In genomic region chr2:30232801-30233130, GRCh38 we compare ENCODE assay signal across 9 cellular contexts. TPM values are rescaled to one million over a fixed set of nuclear protein-coding genes. Genes with fewer than 3 reads are reported as not detected.
DNase-seq lines count a peak whose midpoint lies in the region; ATAC-seq, FAIRE-seq and TF ChIP-seq lines count a peak whose summit lies in the region.
"Had no signal": no experiment of that assay in that cellular context is flagged by ENCODE, and none has a peak within 500 bp of the region (broad histone marks: within the 10 kb centered on the region; RNA-seq: fewer than 3 reads in every experiment).

No MANE protein-coding gene starts in this region.

- no peaks in the 10 kb centered on the region for H3K27me3 Mint-ChIP-seq in activated naive CD4-positive, alpha-beta T cell treated with anti-CD3 and anti-CD28 coated beads, Interleukin-2, amount 50 U/mL, for 24 hours

- no peaks in the 10 kb centered on the region for H3K9me1 ChIP-seq in keratinocyte (ENCODE audit: control insufficient read depth, extremely low read depth, insufficient read depth, low read length)

- H4K20me1 ChIP-seq in keratinocyte (ENCODE audit: control insufficient read depth, extremely low read depth, insufficient read depth, low read length): no peaks in the 10 kb centered on the region

- dilution Hi-C loops in keratinocyte (cut with MboI; ENCODE audit: extremely low pct_ligation_motif_present, low sequenced_read_pairs): no loop called here

- peak overlapping the region; percentile 88 for H3K4me3 Mint-ChIP-seq in activated naive CD4-positive, alpha-beta T cell treated with anti-CD3 and anti-CD28 coated beads, Interleukin-2, amount 50 U/mL, for 24 hours

- no peak for TF ChIP-seq CTCF in AG04449 (IDR thresholded peaks at IDR 0.05; ENCODE audit: insufficient read depth, low read length, missing control alignments)
- TF ChIP-seq CTCF in keratinocyte (optimal IDR thresholded peaks at IDR 0.05 in 1 of 3, IDR thresholded peaks at IDR 0.05 in 1 of 3, conservative IDR thresholded peaks at IDR 0.05 in 1 of 3; ENCODE audit: extremely low read depth in 1 of 3, insufficient read depth in 2 of 3, low read length in 3 of 3): no peak

- H3K36me3 ChIP-seq in keratinocyte (ENCODE audit: control insufficient read depth in 2 of 2, extremely low read depth in 1 of 2, insufficient read depth in 2 of 2, low read length in 2 of 2): no peaks in the 10 kb centered on the region
- H3K36me3 ChIP-seq in subcutaneous abdominal adipose tissue (ENCODE audit: control insufficient read depth in 5 of 5, insufficient read depth in 5 of 5, low read length in 5 of 5): peaks cover 0 to 8% (median 0%) of the 10 kb centered on the region in 5 donors

- H3K27me3 ChIP-seq in keratinocyte (ENCODE audit: control insufficient read depth, extremely low read depth, insufficient read depth, low read length): peaks cover 53% of the 10 kb centered on the region
- peaks cover 0 to 10% (median 7%) of the 10 kb centered on the region in 5 donors for H3K27me3 ChIP-seq in subcutaneous abdominal adipose tissue (ENCODE audit: control insufficient read depth in 5 of 5, insufficient read depth in 4 of 5, low read length in 5 of 5)

- H3K4me3 ChIP-seq in AG04449 (ENCODE audit: low read depth, low read length): peak overlapping the region; percentile 80
- H3K4me3 ChIP-seq in keratinocyte (ENCODE audit: control insufficient read depth in 2 of 3, extremely low read depth in 1 of 3, insufficient read depth in 2 of 3, low read depth in 1 of 3, low read length in 3 of 3): peak overlapping the region; percentile 44 to 72 (median 54)
- peak overlapping the region; percentile 65 to 79 (median 70) for H3K4me3 ChIP-seq in subcutaneous abdominal adipose tissue (ENCODE audit: low read depth in 1 of 5, low read length in 5 of 5)

- peak overlapping the region; percentile 77 for H3K4me2 ChIP-seq in keratinocyte (ENCODE audit: control insufficient read depth, extremely low read depth, insufficient read depth, low read depth, low read length)

- H3K9me3 ChIP-seq in keratinocyte (ENCODE audit: control insufficient read depth, low read depth, low read length) (no peaks in the 10 kb centered on the region), subcutaneous abdominal adipose tissue (ENCODE audit: control insufficient read depth in 5 of 5, low read length in 5 of 5) (peaks cover 0 to 3% (median 0%) of the 10 kb centered on the region in 5 donors)

- FAIRE-seq in keratinocyte (lab: Jason Lieb, UNC): no peak
- FAIRE-seq: colon had no signal

- H3K9me3 Mint-ChIP-seq in activated naive CD4-positive, alpha-beta T cell treated with anti-CD3 and anti-CD28 coated beads, Interleukin-2, amount 50 U/mL, for 24 hours: no peaks in the 10 kb centered on the region

- CTCF ChIA-PET in AG04449 (lab: Yijun Ruan, JAX): interaction anchor here (0.9 to 6.4 kb wide), 4 partner anchors 24 to 477 kb away, joined by 3 to 35 read pairs (median 8); no protein-coding TSS in a partner anchor

- DNase-seq in AG04449 (ENCODE audit: low read depth, low spot score) (no peak), keratinocyte (ENCODE audit: low read depth, low spot score) (no peak), SIG-M5 treated with dmso at 0.1 percent for 504 hours (lab: John Stamatoyannopoulos, UW; ENCODE audit: unreplicated experiment) (no peak), NCI-H2196 treated with DMSO at 0.1 percent for 48 hours (lab: John Stamatoyannopoulos, UW; ENCODE audit: unreplicated experiment) (no peak)

- ATAC-seq in HG03135 (IDR thresholded peaks at IDR 0.05; ENCODE audit: unreplicated experiment) (peak; percentile 11), HG02678 (IDR thresholded peaks at IDR 0.05; ENCODE audit: unreplicated experiment) (no peak)

- no peaks in the 10 kb centered on the region for H3K79me2 ChIP-seq in keratinocyte (ENCODE audit: control insufficient read depth, insufficient read depth, low read length)

- H3K36me3 Mint-ChIP-seq in activated naive CD4-positive, alpha-beta T cell treated with anti-CD3 and anti-CD28 coated beads, Interleukin-2, amount 50 U/mL, for 24 hours: peaks cover 15% of the 10 kb centered on the region

- peak overlapping the region; percentile 94 for H3K27ac Mint-ChIP-seq in activated naive CD4-positive, alpha-beta T cell treated with anti-CD3 and anti-CD28 coated beads, Interleukin-2, amount 50 U/mL, for 24 hours

- H3K4me1 Mint-ChIP-seq in activated naive CD4-positive, alpha-beta T cell treated with anti-CD3 and anti-CD28 coated beads, Interleukin-2, amount 50 U/mL, for 24 hours: peaks cover 68% of the 10 kb centered on the region

- peak overlapping the region; percentile 68 for H2AFZ ChIP-seq in keratinocyte (ENCODE audit: control insufficient read depth, low read length)

- H3K9ac ChIP-seq in keratinocyte (ENCODE audit: control insufficient read depth, extremely low read depth, insufficient read depth, low read length) (peak overlapping the region; percentile 48), subcutaneous abdominal adipose tissue (ENCODE audit: low read length in 5 of 5) (peak overlapping the region in 4 of 5 donors; percentile 10 to 66 (median 55))

- H3K4me1 ChIP-seq in keratinocyte (ENCODE audit: control insufficient read depth, extremely low read depth, insufficient read depth, low read length) (peaks cover 3% of the 10 kb centered on the region), subcutaneous abdominal adipose tissue (ENCODE audit: control insufficient read depth in 5 of 5, insufficient read depth in 5 of 5, low read length in 5 of 5) (peaks cover 0 to 41% (median 37%) of the 10 kb centered on the region in 5 donors)

- no peak overlapping the region for H3K27ac ChIP-seq in keratinocyte (ENCODE audit: control insufficient read depth, insufficient read depth, low read length)
- H3K27ac ChIP-seq in subcutaneous abdominal adipose tissue (ENCODE audit: low read depth, low read length): no peak overlapping the region

- POLR2A ChIA-PET in AG04449 (lab: Yijun Ruan, JAX): interaction anchor here (0.9 to 3.8 kb wide), 20 partner anchors 23 to 479 kb away, joined by 3 to 17 read pairs (median 8); partner anchors contain the start of gene YPEL5

RNA-seq across cellular contexts. Expression of gene LBH, which starts 1.4 kb away (rescaled TPM):
- polyA plus RNA-seq in keratinocyte: 0.83 to 2.2 TPM (median 1.4 TPM) in 3 replicates
- polyA plus RNA-seq in keratinocyte (2011; ENCODE audit: low read depth): 0.75 TPM
- polyA plus RNA-seq in keratinocyte (2011; cell fraction: cytosol; rRNA removed): 1.1 TPM in 2 replicates
- 1.0 TPM in 2 replicates for polyA plus RNA-seq in keratinocyte (2011; cell fraction: nucleus; rRNA removed)
- polyA plus RNA-seq in keratinocyte (2012; ENCODE audit: low replicate concordance): 1.5 and 3.3 TPM in 2 replicates
- 2.1 to 3.2 TPM (median 2.9 TPM) in 3 replicates for polyA minus RNA-seq in keratinocyte
- 5.8 TPM for polyA minus RNA-seq in keratinocyte (2011; cell fraction: cytosol; rRNA and poly(A)+ RNA removed)
- polyA minus RNA-seq in keratinocyte (2011; cell fraction: nucleus; rRNA and poly(A)+ RNA removed): 0.84 and 3.2 TPM in 2 replicates
